Comparison of ENCODE assay signal across 1 cellular context in the genomic region with DNA sequence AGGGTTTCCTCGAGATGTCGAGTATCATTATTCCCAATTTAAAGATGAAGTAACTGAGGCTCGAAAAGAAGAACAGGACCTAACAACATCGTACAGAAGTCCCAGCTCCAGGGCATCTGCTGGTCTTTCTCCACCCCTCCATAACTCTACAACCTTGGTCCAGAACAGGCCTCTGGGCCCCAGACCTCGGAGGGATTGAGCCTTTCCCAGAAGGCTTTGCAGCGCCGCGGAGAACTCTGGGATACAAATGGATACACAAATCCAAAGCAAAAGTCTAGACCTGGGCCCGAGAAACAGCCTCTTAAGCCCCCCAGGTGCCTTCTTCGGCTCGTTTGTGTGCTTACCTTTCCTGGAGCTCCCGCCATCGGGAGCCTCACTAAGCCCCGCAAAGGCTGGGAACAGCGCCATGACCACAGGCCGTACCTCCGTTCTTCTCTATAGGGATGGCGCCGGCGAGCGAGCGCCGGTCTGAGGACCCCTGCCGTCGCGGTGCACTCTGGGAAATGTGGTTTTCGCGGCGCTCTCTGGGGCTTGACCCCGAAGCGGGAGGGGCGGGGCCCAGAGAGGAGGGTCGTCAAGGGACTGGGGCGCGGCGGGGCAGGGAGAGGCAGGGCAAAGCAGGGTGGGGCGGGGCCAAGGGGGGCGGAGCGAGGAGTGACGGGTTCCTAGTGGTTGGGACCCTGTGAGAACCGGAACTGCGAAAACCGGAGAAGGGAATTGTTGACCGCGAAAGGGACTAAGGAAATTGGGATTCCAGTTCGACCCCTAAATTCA.
TF ChIP-seq lines count a peak whose summit lies in the region.

TSS of gene NRDE2 (minus strand) at position 445 of the 774 bp plus-strand sequence. CDS start at position 408, 37 bp downstream.

TF ChIP-seq in HepG2, 621 proteins besides CTCF, POLR2A, EP300 and RAD21 (continued from another document and continues in another):
- TF ChIP-seq ZSCAN30 (CRISPR knock-in tag; IDR thresholded peaks at IDR 0.05) = no peak
- TF ChIP-seq, protein P1, sequence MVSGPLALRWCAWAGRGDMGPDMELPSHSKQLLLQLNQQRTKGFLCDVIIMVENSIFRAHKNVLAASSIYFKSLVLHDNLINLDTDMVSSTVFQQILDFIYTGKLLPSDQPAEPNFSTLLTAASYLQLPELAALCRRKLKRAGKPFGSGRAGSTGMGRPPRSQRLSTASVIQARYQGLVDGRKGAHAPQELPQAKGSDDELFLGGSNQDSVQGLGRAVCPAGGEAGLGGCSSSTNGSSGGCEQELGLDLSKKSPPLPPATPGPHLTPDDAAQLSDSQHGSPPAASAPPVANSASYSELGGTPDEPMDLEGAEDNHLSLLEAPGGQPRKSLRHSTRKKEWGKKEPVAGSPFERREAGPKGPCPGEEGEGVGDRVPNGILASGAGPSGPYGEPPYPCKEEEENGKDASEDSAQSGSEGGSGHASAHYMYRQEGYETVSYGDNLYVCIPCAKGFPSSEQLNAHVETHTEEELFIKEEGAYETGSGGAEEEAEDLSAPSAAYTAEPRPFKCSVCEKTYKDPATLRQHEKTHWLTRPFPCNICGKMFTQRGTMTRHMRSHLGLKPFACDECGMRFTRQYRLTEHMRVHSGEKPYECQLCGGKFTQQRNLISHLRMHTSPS (CRISPR knock-in tag; IDR thresholded peaks at IDR 0.05; ENCODE audit: low read depth) = no peak
- TF ChIP-seq ZBTB38 (CRISPR knock-in tag; IDR thresholded peaks at IDR 0.05) = no peak
- no peak for TF ChIP-seq CBX2 (IDR thresholded peaks at IDR 0.05; ENCODE audit: low read depth, low read length)
- TF ChIP-seq CBX2 (CRISPR knock-in tag; IDR thresholded peaks at IDR 0.05; ENCODE audit: low read depth) = no peak
- peak; percentile 80; the same call in 1 of the 2 replicates for TF ChIP-seq PHF21A (CRISPR knock-in tag; IDR thresholded peaks at IDR 0.05)
- no peak for TF ChIP-seq U2AF2 (IDR thresholded peaks at IDR 0.05; ENCODE audit: low read depth, low read length)
- peak; percentile 60; the same call in 1 of the 2 replicates for TF ChIP-seq ZNF317 (CRISPR knock-in tag; IDR thresholded peaks at IDR 0.05)
- TF ChIP-seq ZNF234 (CRISPR knock-in tag; conservative IDR thresholded peaks at IDR 0.05) = no peak
- TF ChIP-seq MBNL3 (CRISPR knock-in tag; conservative IDR thresholded peaks at IDR 0.05) = no peak
- TF ChIP-seq, protein P2, sequence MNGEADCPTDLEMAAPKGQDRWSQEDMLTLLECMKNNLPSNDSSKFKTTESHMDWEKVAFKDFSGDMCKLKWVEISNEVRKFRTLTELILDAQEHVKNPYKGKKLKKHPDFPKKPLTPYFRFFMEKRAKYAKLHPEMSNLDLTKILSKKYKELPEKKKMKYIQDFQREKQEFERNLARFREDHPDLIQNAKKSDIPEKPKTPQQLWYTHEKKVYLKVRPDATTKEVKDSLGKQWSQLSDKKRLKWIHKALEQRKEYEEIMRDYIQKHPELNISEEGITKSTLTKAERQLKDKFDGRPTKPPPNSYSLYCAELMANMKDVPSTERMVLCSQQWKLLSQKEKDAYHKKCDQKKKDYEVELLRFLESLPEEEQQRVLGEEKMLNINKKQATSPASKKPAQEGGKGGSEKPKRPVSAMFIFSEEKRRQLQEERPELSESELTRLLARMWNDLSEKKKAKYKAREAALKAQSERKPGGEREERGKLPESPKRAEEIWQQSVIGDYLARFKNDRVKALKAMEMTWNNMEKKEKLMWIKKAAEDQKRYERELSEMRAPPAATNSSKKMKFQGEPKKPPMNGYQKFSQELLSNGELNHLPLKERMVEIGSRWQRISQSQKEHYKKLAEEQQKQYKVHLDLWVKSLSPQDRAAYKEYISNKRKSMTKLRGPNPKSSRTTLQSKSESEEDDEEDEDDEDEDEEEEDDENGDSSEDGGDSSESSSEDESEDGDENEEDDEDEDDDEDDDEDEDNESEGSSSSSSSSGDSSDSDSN (CRISPR knock-in tag; IDR thresholded peaks at IDR 0.05) = peak; percentile 36; the same call in 1 of the 2 replicates
- no peak for TF ChIP-seq ZNF282 (IDR thresholded peaks at IDR 0.05; ENCODE audit: partially characterized antibody)
- TF ChIP-seq TGIF2 (CRISPR knock-in tag; IDR thresholded peaks at IDR 0.05) = no peak; the same call in 1 of the 2 replicates
- TF ChIP-seq ZNF138 (CRISPR knock-in tag; IDR thresholded peaks at IDR 0.05; ENCODE audit: low read depth) = no peak
- TF ChIP-seq HDAC2 (CRISPR knock-in tag; IDR thresholded peaks at IDR 0.05) = peak; percentile 47; the same call in 1 of the 2 replicates
- TF ChIP-seq ZNF616 (CRISPR knock-in tag; IDR thresholded peaks at IDR 0.05; ENCODE audit: low read depth) = no peak
- TF ChIP-seq KLF6 (CRISPR knock-in tag; IDR thresholded peaks at IDR 0.05) = peak; percentile 35; the same call in 1 of the 2 replicates
- TF ChIP-seq, protein P3, sequence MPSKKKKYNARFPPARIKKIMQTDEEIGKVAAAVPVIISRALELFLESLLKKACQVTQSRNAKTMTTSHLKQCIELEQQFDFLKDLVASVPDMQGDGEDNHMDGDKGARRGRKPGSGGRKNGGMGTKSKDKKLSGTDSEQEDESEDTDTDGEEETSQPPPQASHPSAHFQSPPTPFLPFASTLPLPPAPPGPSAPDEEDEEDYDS (CRISPR knock-in tag; IDR thresholded peaks at IDR 0.05) = peak; percentile 58
- 0 out of 2 replicates have a peak, but pooled peaks have one; percentile 20 for TF ChIP-seq DR1 (CRISPR knock-in tag; IDR thresholded peaks at IDR 0.05)
- TF ChIP-seq KLF12 (CRISPR knock-in tag; IDR thresholded peaks at IDR 0.05; ENCODE audit: borderline replicate concordance) = 0 out of 2 replicates have a peak, but pooled peaks have one; percentile 18
- no peak for TF ChIP-seq MATR3 (CRISPR knock-in tag; IDR thresholded peaks at IDR 0.05)
- TF ChIP-seq EED (CRISPR knock-in tag; IDR thresholded peaks at IDR 0.05) = no peak
- no peak for TF ChIP-seq HMGA1 (CRISPR knock-in tag; conservative IDR thresholded peaks at IDR 0.05)
- no peak for TF ChIP-seq ZIK1 (CRISPR knock-in tag; IDR thresholded peaks at IDR 0.05; ENCODE audit: borderline replicate concordance, low read depth)
- no peak for TF ChIP-seq CCDC6 (CRISPR knock-in tag; IDR thresholded peaks at IDR 0.05)
- TF ChIP-seq ZBTB4 (CRISPR knock-in tag; IDR thresholded peaks at IDR 0.05; ENCODE audit: borderline replicate concordance) = no peak
- TF ChIP-seq ELF4 (CRISPR knock-in tag; IDR thresholded peaks at IDR 0.05; ENCODE audit: borderline replicate concordance) = no peak
- TF ChIP-seq KIAA2018 (CRISPR knock-in tag; IDR thresholded peaks at IDR 0.05; ENCODE audit: borderline replicate concordance) = no peak
- no peak; the same call in 1 of the 2 replicates for TF ChIP-seq FOXA3 (CRISPR knock-in tag; IDR thresholded peaks at IDR 0.05)
- TF ChIP-seq, protein P4, sequence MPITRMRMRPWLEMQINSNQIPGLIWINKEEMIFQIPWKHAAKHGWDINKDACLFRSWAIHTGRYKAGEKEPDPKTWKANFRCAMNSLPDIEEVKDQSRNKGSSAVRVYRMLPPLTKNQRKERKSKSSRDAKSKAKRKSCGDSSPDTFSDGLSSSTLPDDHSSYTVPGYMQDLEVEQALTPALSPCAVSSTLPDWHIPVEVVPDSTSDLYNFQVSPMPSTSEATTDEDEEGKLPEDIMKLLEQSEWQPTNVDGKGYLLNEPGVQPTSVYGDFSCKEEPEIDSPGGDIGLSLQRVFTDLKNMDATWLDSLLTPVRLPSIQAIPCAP (CRISPR knock-in tag; IDR thresholded peaks at IDR 0.05; ENCODE audit: low read depth) = no peak
- no peak for TF ChIP-seq AKNA (CRISPR knock-in tag; IDR thresholded peaks at IDR 0.05; ENCODE audit: borderline replicate concordance)
- no peak for TF ChIP-seq KAT2B (IDR thresholded peaks at IDR 0.05; ENCODE audit: borderline replicate concordance, low read depth, low read length)
